ENCODE assay signal across 10 cellular contexts in genomic region chr12:109310247-109311125, GRCh38. TPM values are rescaled to one million over a fixed set of nuclear protein-coding genes. Genes with fewer than 3 reads are reported as not detected.
DNase-seq lines count a peak whose midpoint lies in the region; ATAC-seq, FAIRE-seq and TF ChIP-seq lines count a peak whose summit lies in the region.
"Had no signal": no experiment of that assay in that cellular context is flagged by ENCODE, and none has a peak within 500 bp of the region (broad histone marks: within the 10 kb centered on the region; RNA-seq: fewer than 3 reads in every experiment).

No MANE protein-coding gene starts in this region.

- peak overlapping the region; percentile 95 for H3K4me2 ChIP-seq in MM.1S (ENCODE audit: low read depth, low read length)

- no peak for ATAC-seq in thoracic aorta (ENCODE audit: insufficient number of reproducible peaks, low FRiP score, low read depth)
- ATAC-seq in HG03439 (IDR thresholded peaks at IDR 0.05; ENCODE audit: unreplicated experiment) = no peak
- ATAC-seq in HG03280 (IDR thresholded peaks at IDR 0.05; ENCODE audit: unreplicated experiment) = no peak

- H3K36me3 ChIP-seq in MM.1S (replicated peaks; ENCODE audit: insufficient read depth, low read length) (no peaks in the 10 kb centered on the region), kidney (ENCODE audit: control insufficient read depth in 1 of 2, insufficient read depth in 2 of 2, low read length in 2 of 2) (no peaks in the 10 kb centered on the region), thoracic aorta (no peaks in the 10 kb centered on the region)

- H3K9me2 ChIP-seq in MM.1S (replicated peaks; ENCODE audit: insufficient read depth, low read length) = no peaks in the 10 kb centered on the region

- H3K4me3 ChIP-seq in MM.1S (ENCODE audit: low read length) (peak overlapping the region; percentile 85), kidney (ENCODE audit: low read length in 2 of 2) (peak overlapping the region; percentile 59 to 61), thoracic aorta (peak overlapping the region; percentile 58)

- FAIRE-seq in kidney (lab: Jason Lieb, UNC) = no peak

- H3F3A ChIP-seq in MM.1S (ENCODE audit: insufficient read depth, low read length) = peaks cover 13% of the 10 kb centered on the region

- H3K27ac ChIP-seq in MM.1S (ENCODE audit: low read length) (peak overlapping the region; percentile 37; the same call in 1 of the 2 replicates), kidney (ENCODE audit: low read depth in 2 of 2, low read length in 2 of 2) (no peak overlapping the region), thoracic aorta (no peak overlapping the region)

- intact Hi-C loops in kidney (cut with DNase I) = no loop called here

- no peaks in the 10 kb centered on the region for H4K20me1 ChIP-seq in MM.1S (ENCODE audit: insufficient read depth, low read length)

- peak overlapping the region; percentile 69 for H3K9ac ChIP-seq in MM.1S (ENCODE audit: low read length)
- no peak overlapping the region for H3K9ac ChIP-seq in kidney (ENCODE audit: low read length in 2 of 2)

- no peaks in the 10 kb centered on the region for H3K79me2 ChIP-seq in MM.1S (ENCODE audit: low read length)

- no peaks in the 10 kb centered on the region for H3K9me3 ChIP-seq in MM.1S (replicated peaks; ENCODE audit: insufficient read depth, low read length)
- H3K9me3 ChIP-seq in kidney (ENCODE audit: control insufficient read depth in 1 of 2, low read length in 2 of 2) = no peaks in the 10 kb centered on the region
- no peaks in the 10 kb centered on the region for H3K9me3 ChIP-seq in thoracic aorta

- peak; percentile 86 for DNase-seq in COR-L47 (lab: John Stamatoyannopoulos, UW)
- DNase-seq in MM.1S = peak; percentile 65
- peak; percentile 10 to 18 for DNase-seq in activated CD4-positive, alpha-beta T cell treated with anti-CD3 and anti-CD28 coated beads, Interleukin-2, amount 50 U/mL, for 48 hours
- DNase-seq in kidney = no peak
- DNase-seq in thoracic aorta (ENCODE audit: low spot score) = no peak
- no peak for DNase-seq in cerebellum (ENCODE audit: low spot score)

- H3K4me1 ChIP-seq in MM.1S (ENCODE audit: low read length) (peaks cover 7% of the 10 kb centered on the region; the same call in 1 of the 2 replicates), kidney (ENCODE audit: control insufficient read depth in 1 of 2, insufficient read depth in 1 of 2, low read depth in 1 of 2, low read length in 2 of 2) (peaks cover 2 to 3% of the 10 kb centered on the region in 2 donors), thoracic aorta (ENCODE audit: control insufficient read depth in 1 of 2, low read depth in 2 of 2) (peaks cover 12% of the 10 kb centered on the region in 2 donors)

- TF ChIP-seq CTCF in MM.1S (IDR thresholded peaks at IDR 0.05; ENCODE audit: low read length) (no peak), kidney (IDR thresholded peaks at IDR 0.05; ENCODE audit: borderline replicate concordance, extremely low read depth, insufficient read depth) (no peak), thoracic aorta (IDR thresholded peaks at IDR 0.05) (no peak)

- peaks cover 8% of the 10 kb centered on the region for H3K27me3 ChIP-seq in MM.1S (replicated peaks; ENCODE audit: insufficient read depth, low read length)
- peaks cover 17% of the 10 kb centered on the region for H3K27me3 ChIP-seq in thoracic aorta (replicated peaks; ENCODE audit: insufficient read depth)

- H2AFZ ChIP-seq in MM.1S (ENCODE audit: low read length) = peak overlapping the region; percentile 96

RNA-seq across cellular contexts. Expression of gene FOXN4, which starts 1.4 kb away (rescaled TPM):
- total RNA-seq in kidney (not detected), thoracic aorta (not detected), cerebellum (0.45 TPM)
- 0.82 TPM for polyA plus RNA-seq in kidney (ENCODE audit: insufficient read depth, low read depth, low replicate concordance)
- total RNA-seq: dermis microvascular lymphatic vessel endothelial cell, subcutaneous adipose tissue had no signal

RNA-seq across cellular contexts. Expression of gene MYO1H, which starts 37.2 kb away (rescaled TPM):
- total RNA-seq in kidney (not detected), thoracic aorta (not detected), cerebellum (0.09 TPM)
- 0.56 TPM for polyA plus RNA-seq in kidney (ENCODE audit: insufficient read depth, low read depth, low replicate concordance)
- total RNA-seq: dermis microvascular lymphatic vessel endothelial cell had no signal

Comparison
In these comparisons a context has a peak if more than half of its experiments do, and no peak if none do; other contexts are left out.
1. DNase-seq: peak in COR-L47 (single experiment), MM.1S (single experiment) and activated CD4-positive, alpha-beta T cell treated with anti-CD3 and anti-CD28 coated beads, Interleukin-2, amount 50 U/mL, for 48 hours (2 of 2); none in kidney (single experiment), thoracic aorta (single experiment) and cerebellum (single experiment).
2. Peak in every context shown above with its lines, with median percentiles within 50 percentile points of each other: H3K4me3 ChIP-seq.